17 cellular contexts compared by ENCODE assay signal in the genomic region with DNA sequence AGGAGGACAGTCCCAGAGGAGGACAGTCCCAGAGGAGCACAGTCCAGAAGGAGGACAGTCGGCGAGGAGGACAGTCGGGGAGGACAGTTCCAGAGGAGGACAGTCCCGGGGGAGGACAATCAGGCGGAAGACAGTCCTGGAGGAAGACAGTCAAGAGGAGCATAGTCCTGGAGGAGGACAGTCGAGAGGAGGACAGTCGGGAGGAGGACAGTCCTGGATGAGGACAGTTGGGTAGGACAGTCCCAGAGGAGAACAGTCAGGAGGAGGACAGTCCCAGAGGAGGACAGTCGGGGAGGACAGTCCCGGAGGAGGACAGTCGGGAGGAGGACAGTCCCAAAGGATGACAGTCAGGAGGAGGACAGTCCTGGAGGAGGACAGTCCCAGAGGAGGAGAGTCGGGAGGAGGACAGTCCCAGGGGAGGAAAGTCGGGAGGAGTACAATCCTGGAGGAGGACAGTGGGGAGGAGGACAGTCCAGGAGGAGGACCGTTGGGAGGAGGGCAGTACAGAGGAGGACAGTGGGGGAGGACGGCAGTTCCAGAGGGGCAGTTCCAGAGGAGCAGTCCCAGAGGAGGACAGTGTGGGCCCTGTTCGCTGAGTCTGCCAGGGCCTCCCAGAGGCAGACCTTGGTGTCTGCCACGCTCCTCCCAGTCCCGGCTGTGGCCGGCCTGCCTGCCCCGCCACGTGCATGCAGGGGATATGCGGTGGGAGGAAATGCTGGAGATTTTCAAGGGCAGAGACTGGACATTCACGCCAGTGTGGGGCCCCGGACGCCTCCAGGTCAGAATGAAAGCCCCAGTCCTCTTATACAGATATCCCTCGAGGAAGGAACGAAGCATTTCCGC.
DNase-seq lines count a peak whose midpoint lies in the region; ATAC-seq and TF ChIP-seq lines count a peak whose summit lies in the region.
"Had no signal": no experiment of that assay in that cellular context is flagged by ENCODE, and none has a peak within 500 bp of the region (broad histone marks: within the 10 kb centered on the region; RNA-seq: fewer than 3 reads in every experiment).

No MANE protein-coding gene starts in this region.

- peaks cover 14% of the 10 kb centered on the region for H3K4me1 ChIP-seq in testis

- 58 to 62% methylated on average over 27 of the region's 27 CpGs for WGBS in testis, 2 donors

- no peak overlapping the region for H3K27ac ChIP-seq in testis
- H3K27ac ChIP-seq: PC-9 had no signal

- intact Hi-C loops in Right ventricle myocardium inferior (cut with DNase I), result no loop called here
- intact Hi-C loops in cardiac septum (cut with DNase I), result no loop called here
- intact Hi-C loops in testis (cut with DNase I; ENCODE audit: low total_unique reads), result no loop called here

- H3K36me3 ChIP-seq in testis (ENCODE audit: low read depth, missing control alignments), result no peaks in the 10 kb centered on the region

- no peak for TF ChIP-seq POLR2A in testis (IDR thresholded peaks at IDR 0.05)

- no peaks in the 10 kb centered on the region for H3K9me3 ChIP-seq in testis

- no peaks in the 10 kb centered on the region for H3K27me3 ChIP-seq in testis

- TF ChIP-seq CTCF in testis (IDR thresholded peaks at IDR 0.05), result no peak

- no peak overlapping the region for H3K4me3 ChIP-seq in testis
- H3K4me3 ChIP-seq: PC-9 had no signal

- ATAC-seq in Right ventricle myocardium inferior (peak; percentile 36), GM21619 (IDR thresholded peaks at IDR 0.05; ENCODE audit: unreplicated experiment) (no peak), GM19467 (IDR thresholded peaks at IDR 0.05; ENCODE audit: unreplicated experiment) (no peak)

- DNase-seq in Right ventricle myocardium inferior (ENCODE audit: missing footprints) (peak; percentile 49), cardiac septum (ENCODE audit: low spot score) (no peak), astrocyte of the hippocampus (ENCODE audit: low read depth, low spot score) (peak; percentile 34), hepatic stellate cell (ENCODE audit: low spot score) (peak; percentile 66), testis (peak; percentile 54)
- DNase-seq in activated CD4-positive, alpha-beta T cell treated with anti-CD3 and anti-CD28 coated beads, Interleukin-2, amount 50 U/mL, for 1 hour, result no peak
- DNase-seq: CD8-positive, alpha-beta memory T cell; DMS79 treated with DMSO at 0.1 percent for 48 hours; GOT3; NCI-H1048; NCI-H1436 treated with DMSO at 0.1 percent for 48 hours; NCI-H2081; NCI-H510A; NCI-H774; PC-9 had no signal

Comparison
In these comparisons a context has a peak if more than half of its experiments do, and no peak if none do; other contexts are left out.
1. DNase-seq: peak in Right ventricle myocardium inferior (single experiment), astrocyte of the hippocampus (single experiment), hepatic stellate cell (single experiment) and testis (single experiment); none in cardiac septum (single experiment) and activated CD4-positive, alpha-beta T cell treated with anti-CD3 and anti-CD28 coated beads, Interleukin-2, amount 50 U/mL, for 1 hour (single experiment).